18 cellular contexts compared by ENCODE assay signal in genomic region chr18:26322892-26323653, GRCh38.
DNase-seq lines count a peak whose midpoint lies in the region; ATAC-seq, FAIRE-seq and TF ChIP-seq lines count a peak whose summit lies in the region.
"Had no signal": no experiment of that assay in that cellular context is flagged by ENCODE, and none has a peak within 500 bp of the region (broad histone marks: within the 10 kb centered on the region; RNA-seq: fewer than 3 reads in every experiment).

No MANE protein-coding gene starts in this region.

- H3K9me1 ChIP-seq in keratinocyte (ENCODE audit: control insufficient read depth, extremely low read depth, insufficient read depth, low read length): no peaks in the 10 kb centered on the region

- H3K9me3 ChIP-seq in keratinocyte (ENCODE audit: control insufficient read depth, low read depth, low read length): no peaks in the 10 kb centered on the region
- H3K9me3 ChIP-seq in SK-N-SH: peaks cover 6% of the 10 kb centered on the region; the same call in 1 of the 2 replicates
- H3K9me3 ChIP-seq: lower lobe of right lung, upper lobe of right lung had no signal

- dilution Hi-C loops in keratinocyte (cut with MboI; ENCODE audit: extremely low pct_ligation_motif_present, low sequenced_read_pairs): no loop called here

- peak; percentile 17 for FAIRE-seq in keratinocyte (lab: Jason Lieb, UNC)
- FAIRE-seq: TTC549 had no signal

- no peak for ATAC-seq in GM21360 (IDR thresholded peaks at IDR 0.05; ENCODE audit: unreplicated experiment)
- ATAC-seq: lower lobe of right lung; naive thymus-derived CD4-positive, alpha-beta T cell; upper lobe of right lung had no signal

- CTCF ChIA-PET in SK-N-SH (lab: Yijun Ruan, JAX): interaction anchor here (0.7 to 1.6 kb wide), 3 partner anchors 9 to 233 kb away, joined by 3 read pairs; no protein-coding TSS in a partner anchor

- 73% methylated on average over 3 of the region's 3 CpGs for WGBS in SK-N-SH (ENCODE audit: low lambda C conversion rate)

- no peak for TF ChIP-seq CTCF in brain microvascular endothelial cell (IDR thresholded peaks at IDR 0.05; ENCODE audit: low read depth, low read length, missing control alignments)
- TF ChIP-seq CTCF in keratinocyte (optimal IDR thresholded peaks at IDR 0.05 in 1 of 3, IDR thresholded peaks at IDR 0.05 in 1 of 3, conservative IDR thresholded peaks at IDR 0.05 in 1 of 3; ENCODE audit: extremely low read depth in 1 of 3, insufficient read depth in 2 of 3, low read length in 3 of 3): no peak
- no peak for TF ChIP-seq CTCF in SK-N-SH (IDR thresholded peaks at IDR 0.05)

- H4K20me1 ChIP-seq in keratinocyte (ENCODE audit: control insufficient read depth, extremely low read depth, insufficient read depth, low read length): no peaks in the 10 kb centered on the region
- no peaks in the 10 kb centered on the region for H4K20me1 ChIP-seq in SK-N-SH (ENCODE audit: insufficient read depth)

- H3K9ac ChIP-seq in keratinocyte (ENCODE audit: control insufficient read depth, extremely low read depth, insufficient read depth, low read length): no peak overlapping the region
- H3K9ac ChIP-seq in SK-N-SH: no peak overlapping the region

- peak; percentile 13 for DNase-seq in AG08395 (ENCODE audit: low spot score)
- peak; percentile 39 for DNase-seq in HS-5 (ENCODE audit: low read depth)
- peak; percentile 16 for DNase-seq in brain microvascular endothelial cell
- DNase-seq in keratinocyte (ENCODE audit: low read depth, low spot score): no peak
- DNase-seq in NCI-H146 treated with DMSO at 0.1 percent for 48 hours (lab: John Stamatoyannopoulos, UW; ENCODE audit: unreplicated experiment): no peak
- no peak for DNase-seq in SK-N-SH
- no peak for DNase-seq in KG1 (lab: John Stamatoyannopoulos, UW)
- DNase-seq: ACHN; activated CD4-positive, alpha-beta T cell treated with anti-CD3 and anti-CD28 coated beads, Interleukin-2, amount 10 ng/mL, durations not matched to agents 7 days and 5 days; activated naive CD4-positive, alpha-beta T cell treated with anti-CD3 and anti-CD28 coated beads, Interleukin-2, amount 50 U/mL, for 16 hours; CD4-positive, alpha-beta memory T cell; lower lobe of right lung; naive thymus-derived CD4-positive, alpha-beta T cell; NCI-H2029 treated with DMSO at 0.1 percent for 48 hours; NCI-H524; upper lobe of right lung had no signal

- H3K4me3 ChIP-seq in brain microvascular endothelial cell (ENCODE audit: low read depth, low read length): no peak overlapping the region
- H3K4me3 ChIP-seq in keratinocyte (ENCODE audit: control insufficient read depth in 2 of 3, extremely low read depth in 1 of 3, insufficient read depth in 2 of 3, low read depth in 1 of 3, low read length in 3 of 3): no peak overlapping the region
- H3K4me3 ChIP-seq in SK-N-SH (ENCODE audit: low read depth in 2 of 2, low read length in 1 of 2): no peak overlapping the region
- H3K4me3 ChIP-seq: lower lobe of right lung, upper lobe of right lung had no signal

- H3F3A ChIP-seq in SK-N-SH (replicated peaks; ENCODE audit: insufficient read depth): no peaks in the 10 kb centered on the region

- POLR2A ChIA-PET in SK-N-SH (lab: Yijun Ruan, JAX): no interaction called here

- H3K4me1 ChIP-seq in keratinocyte (ENCODE audit: control insufficient read depth, extremely low read depth, insufficient read depth, low read length): peaks cover 17% of the 10 kb centered on the region
- H3K4me1 ChIP-seq in SK-N-SH (ENCODE audit: control insufficient read depth in 1 of 2, insufficient read depth in 2 of 2, low read depth in 1 of 2, low read length in 1 of 2): no peaks in the 10 kb centered on the region
- H3K4me1 ChIP-seq: lower lobe of right lung, upper lobe of right lung had no signal

- in situ Hi-C loops in brain microvascular endothelial cell (cut with HindIII; ENCODE audit: low pct_ligation_motif_present, low sequenced_read_pairs): no loop called here

- no peaks in the 10 kb centered on the region for H3K79me2 ChIP-seq in keratinocyte (ENCODE audit: control insufficient read depth, insufficient read depth, low read length)
- no peaks in the 10 kb centered on the region for H3K79me2 ChIP-seq in SK-N-SH (ENCODE audit: insufficient read depth)

- no peaks in the 10 kb centered on the region for H3K36me3 ChIP-seq in brain microvascular endothelial cell (replicated peaks)
- no peaks in the 10 kb centered on the region for H3K36me3 ChIP-seq in keratinocyte (ENCODE audit: control insufficient read depth in 2 of 2, extremely low read depth in 1 of 2, insufficient read depth in 2 of 2, low read length in 2 of 2)
- H3K36me3 ChIP-seq in SK-N-SH (replicated peaks in 1 of 2; ENCODE audit: control insufficient read depth in 1 of 2, insufficient read depth in 2 of 2, low read length in 1 of 2): peaks cover 0 to 3% of the 10 kb centered on the region in 2 experiments
- H3K36me3 ChIP-seq: lower lobe of right lung, upper lobe of right lung had no signal

- no peaks in the 10 kb centered on the region for H3K9me2 ChIP-seq in SK-N-SH

- H3K4me2 ChIP-seq in keratinocyte (ENCODE audit: control insufficient read depth, extremely low read depth, insufficient read depth, low read depth, low read length): no peak overlapping the region
- no peak overlapping the region for H3K4me2 ChIP-seq in SK-N-SH

- H3K27me3 ChIP-seq in brain microvascular endothelial cell (replicated peaks) (no peaks in the 10 kb centered on the region), keratinocyte (ENCODE audit: control insufficient read depth, extremely low read depth, insufficient read depth, low read length) (no peaks in the 10 kb centered on the region), SK-N-SH (ENCODE audit: insufficient read depth) (no peaks in the 10 kb centered on the region)
- H3K27me3 ChIP-seq: upper lobe of right lung had no signal

- H3K27ac ChIP-seq in brain microvascular endothelial cell: peak overlapping the region; percentile 60
- H3K27ac ChIP-seq in keratinocyte (ENCODE audit: control insufficient read depth, insufficient read depth, low read length): peak overlapping the region; percentile 43
- H3K27ac ChIP-seq in SK-N-SH (ENCODE audit: low read depth in 2 of 2, low read length in 1 of 2): no peak overlapping the region
- H3K27ac ChIP-seq: lower lobe of right lung, upper lobe of right lung had no signal

- TF ChIP-seq EP300 in SK-N-SH (IDR thresholded peaks at IDR 0.05; ENCODE audit: borderline replicate concordance in 1 of 2, low read depth in 1 of 2, low read length in 1 of 2): no peak

- TF ChIP-seq RAD21 in SK-N-SH (IDR thresholded peaks at IDR 0.05; ENCODE audit: low read length): no peak

- no peak overlapping the region for H2AFZ ChIP-seq in keratinocyte (ENCODE audit: control insufficient read depth, low read length)
- H2AFZ ChIP-seq in SK-N-SH (ENCODE audit: low read depth): no peak overlapping the region

TF ChIP-seq in SK-N-SH, 30 proteins besides CTCF, POLR2A, EP300 and RAD21:
- no peak for TF ChIP-seq RXRA (IDR thresholded peaks at IDR 0.05; ENCODE audit: borderline replicate concordance, low read depth)
- no peak for TF ChIP-seq USF1 (IDR thresholded peaks at IDR 0.05; ENCODE audit: borderline replicate concordance, low read depth)
- TF ChIP-seq MAX (IDR thresholded peaks at IDR 0.05; ENCODE audit: low read depth): no peak
- TF ChIP-seq CHD2 (IDR thresholded peaks at IDR 0.05; ENCODE audit: low read length, partially characterized antibody): no peak
- no peak for TF ChIP-seq ZBTB33 (IDR thresholded peaks at IDR 0.05; ENCODE audit: borderline replicate concordance, low read depth)
- no peak for TF ChIP-seq GABPA (IDR thresholded peaks at IDR 0.05; ENCODE audit: low read depth)
- no peak for TF ChIP-seq EZH2phosphoT487 (IDR thresholded peaks at IDR 0.05; ENCODE audit: borderline replicate concordance, low read depth)
- no peak for TF ChIP-seq MXI1 (IDR thresholded peaks at IDR 0.05; ENCODE audit: low read depth, low read length)

Comparison
In these comparisons a context has a peak if more than half of its experiments do, and no peak if none do; other contexts are left out.
1. DNase-seq: peak in AG08395 (single experiment), HS-5 (single experiment) and brain microvascular endothelial cell (single experiment); none in keratinocyte (single experiment), NCI-H146 treated with DMSO at 0.1 percent for 48 hours (single experiment), SK-N-SH (single experiment) and KG1 (single experiment).
2. H3K27ac ChIP-seq: peak in brain microvascular endothelial cell (single experiment) and keratinocyte (single experiment); none in SK-N-SH (0 of 2).